Comparison of ENCODE assay signal across 31 cellular contexts in the genomic region with DNA sequence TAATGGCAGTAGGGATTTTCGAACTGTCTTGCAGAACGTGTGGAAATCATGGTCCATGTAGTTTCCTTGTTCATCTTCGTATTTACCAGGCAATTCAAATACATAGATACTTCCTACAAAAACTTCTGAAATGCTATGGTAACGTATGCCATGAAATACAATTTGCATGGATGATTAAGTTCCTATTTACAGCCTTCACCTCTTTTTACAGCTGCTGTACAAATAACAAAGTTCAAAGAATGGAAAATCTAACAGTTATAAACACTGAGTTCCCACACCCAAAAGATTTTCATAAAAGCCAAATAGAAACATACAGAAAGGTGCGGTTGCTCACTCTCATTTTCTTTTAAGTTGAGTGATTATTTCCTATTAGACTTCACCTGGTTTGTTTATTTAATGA.
"Had no signal": no experiment of that assay in that cellular context is flagged by ENCODE, and none has a peak within 500 bp of the region (broad histone marks: within the 10 kb centered on the region; RNA-seq: fewer than 3 reads in every experiment).

No MANE protein-coding gene starts in this region.

- H3K4me1 Mint-ChIP-seq: activated B cell treated with CpG ODN at 0.5 μM for 24 hours; activated CD8-positive, alpha-beta memory T cell treated with anti-CD3 and anti-CD28 coated beads, Interleukin-2, amount 10 ng/mL, durations not matched to agents 7 days and 5 days; activated naive CD4-positive, alpha-beta T cell treated with anti-CD3 and anti-CD28 coated beads, Interleukin-2, amount 10 ng/mL, durations not matched to agents 7 days and 5 days; endodermal cell; T-helper 17 cell had no signal

- H3K4me1 ChIP-seq: body of pancreas, colonic mucosa had no signal

- H3K36me3 ChIP-seq: colonic mucosa, WERI-Rb-1 had no signal

- H3K27me3 ChIP-seq: body of pancreas, colonic mucosa had no signal

- DNase-seq: activated B cell treated with CpG ODN at 0.5 μM for 24 hours; activated CD4-positive, alpha-beta T cell treated with anti-CD3 and anti-CD28 coated beads for 48 hours; activated CD4-positive, alpha-beta T cell treated with anti-CD3 and anti-CD28 coated beads, Interleukin-2, amount 50 U/mL, for 1 hour; activated CD4-positive, alpha-beta T cell treated with anti-CD3 and anti-CD28 coated beads, Interleukin-2, amount 50 U/mL, for 48 hours; activated CD8-positive, alpha-beta memory T cell treated with anti-CD3 and anti-CD28 coated beads, Interleukin-2, amount 10 ng/mL, durations not matched to agents 7 days and 5 days; activated CD8-positive, alpha-beta memory T cell treated with anti-CD3 and anti-CD28 coated beads, Interleukin-2, amount 50 U/mL, for 4 hours; activated CD8-positive, alpha-beta T cell treated with anti-CD3 and anti-CD28 coated beads, Interleukin-2, amount 10 ng/mL, durations not matched to agents 7 days and 5 days; activated gamma-delta T cell; activated naive CD4-positive, alpha-beta T cell; activated naive CD4-positive, alpha-beta T cell treated with anti-CD3 and anti-CD28 coated beads, Interleukin-2, amount 10 ng/mL, durations not matched to agents 7 days and 5 days; activated naive CD8-positive, alpha-beta T cell treated with anti-CD3 and anti-CD28 coated beads, Interleukin-2, amount 10 ng/mL, durations not matched to agents 7 days and 5 days; activated T-cell treated with anti-CD3 and anti-CD28 coated beads, Interleukin-2, amount 50 U/mL, for 1 hour; activated T-cell treated with anti-CD3 and anti-CD28 coated beads, Interleukin-2, amount 50 U/mL, for 48 hours; body of pancreas; caudate nucleus; colonic mucosa; effector CD8-positive, alpha-beta T cell; endodermal cell; foreskin fibroblast; head of caudate nucleus; SW 1271; T-helper 1 cell; T-helper 17 cell; T1000; WERI-Rb-1 had no signal

- H3K27ac Mint-ChIP-seq: activated B cell treated with CpG ODN at 0.5 μM for 24 hours; activated CD8-positive, alpha-beta memory T cell treated with anti-CD3 and anti-CD28 coated beads, Interleukin-2, amount 10 ng/mL, durations not matched to agents 7 days and 5 days; activated CD8-positive, alpha-beta T cell treated with anti-CD3 and anti-CD28 coated beads, Interleukin-2, amount 10 ng/mL, durations not matched to agents 7 days and 5 days; activated naive CD4-positive, alpha-beta T cell treated with anti-CD3 and anti-CD28 coated beads, Interleukin-2, amount 10 ng/mL, durations not matched to agents 7 days and 5 days; activated naive CD4-positive, alpha-beta T cell treated with anti-CD3 and anti-CD28 coated beads, Interleukin-2, amount 50 U/mL, for 72 hours; activated naive CD8-positive, alpha-beta T cell treated with anti-CD3 and anti-CD28 coated beads, Interleukin-2, amount 10 ng/mL, durations not matched to agents 7 days and 5 days; activated T-helper 1 cell treated with anti-CD3 and anti-CD28 coated beads, Interleukin-12 subunit alpha, Interleukin-12 subunit beta, Interleukin-2, Interleukin-4 antibody, amounts not matched to agents 30 ng/mL and 10 ng/mL and 1 ng/mL, durations not matched to agents 14 hours and 24 hours and 36 hours; endodermal cell; T-helper 17 cell; T-helper 2 cell treated with Interferon-gamma antibody and Interleukin-4, amounts not matched to agents 5 μg/mL and 100 μg/mL, for 36 hours had no signal

- H3K4me3 Mint-ChIP-seq: activated B cell treated with CpG ODN at 0.5 μM for 24 hours; activated CD8-positive, alpha-beta memory T cell treated with anti-CD3 and anti-CD28 coated beads, Interleukin-2, amount 10 ng/mL, durations not matched to agents 7 days and 5 days; activated CD8-positive, alpha-beta T cell treated with anti-CD3 and anti-CD28 coated beads, Interleukin-2, amount 10 ng/mL, durations not matched to agents 7 days and 5 days; activated naive CD4-positive, alpha-beta T cell treated with anti-CD3 and anti-CD28 coated beads, Interleukin-2, amount 10 ng/mL, durations not matched to agents 7 days and 5 days; activated naive CD8-positive, alpha-beta T cell treated with anti-CD3 and anti-CD28 coated beads, Interleukin-2, amount 10 ng/mL, durations not matched to agents 7 days and 5 days; activated T-helper 1 cell treated with anti-CD3 and anti-CD28 coated beads, Interleukin-12 subunit alpha, Interleukin-12 subunit beta, Interleukin-2, Interleukin-4 antibody, amounts not matched to agents 30 ng/mL and 10 ng/mL and 1 ng/mL, durations not matched to agents 14 hours and 24 hours and 36 hours; endodermal cell; T-helper 17 cell; T-helper 2 cell treated with Interferon-gamma antibody and Interleukin-4, amounts not matched to agents 5 μg/mL and 100 μg/mL, for 36 hours had no signal

- ATAC-seq: activated CD4-positive, CD25-positive, alpha-beta regulatory T cell treated with anti-CD3 and anti-CD28 coated beads, Interleukin-2, amount 50 U/mL, for 24 hours; activated CD8-positive, alpha-beta memory T cell treated with anti-CD3 and anti-CD28 coated beads, Interleukin-2, amount 10 ng/mL, durations not matched to agents 7 days and 5 days; activated CD8-positive, alpha-beta T cell treated with anti-CD3 and anti-CD28 coated beads, Interleukin-2, amount 10 ng/mL, durations not matched to agents 7 days and 5 days; activated naive CD4-positive, alpha-beta T cell treated with anti-CD3 and anti-CD28 coated beads, Interleukin-2, amount 50 U/mL, for 72 hours; body of pancreas; esophagus mucosa; T-helper 17 cell had no signal

- H3K27ac ChIP-seq: body of pancreas, WERI-Rb-1 had no signal

- FAIRE-seq: frontal cortex had no signal

- H3K27me3 Mint-ChIP-seq: activated B cell treated with CpG ODN at 0.5 μM for 24 hours; activated CD8-positive, alpha-beta memory T cell treated with anti-CD3 and anti-CD28 coated beads, Interleukin-2, amount 10 ng/mL, durations not matched to agents 7 days and 5 days; activated naive CD4-positive, alpha-beta T cell treated with anti-CD3 and anti-CD28 coated beads, Interleukin-2, amount 10 ng/mL, durations not matched to agents 7 days and 5 days; activated naive CD8-positive, alpha-beta T cell treated with anti-CD3 and anti-CD28 coated beads, Interleukin-2, amount 10 ng/mL, durations not matched to agents 7 days and 5 days; T-helper 17 cell had no signal

- H3K4me3 ChIP-seq: body of pancreas, colonic mucosa had no signal

- H3K9me3 ChIP-seq: body of pancreas, colonic mucosa had no signal
